Comparison of ENCODE assay signal across 11 cellular contexts in genomic region chr1:29639741-29640427, GRCh38.
DNase-seq lines count a peak whose midpoint lies in the region; ATAC-seq and TF ChIP-seq lines count a peak whose summit lies in the region.
"Had no signal": no experiment of that assay in that cellular context is flagged by ENCODE, and none has a peak within 500 bp of the region (broad histone marks: within the 10 kb centered on the region; RNA-seq: fewer than 3 reads in every experiment).

No MANE protein-coding gene starts in this region.

- H3K27me3 Mint-ChIP-seq in natural killer cell treated with Interleukin-12 subunit alpha and Interleukin-12 subunit beta and Interleukin-15 and Interleukin-18, amount 100 ng/mL, for 72 hours: peaks cover 24 to 27% of the 10 kb centered on the region in 2 donors
- peaks cover 4 to 15% of the 10 kb centered on the region in 2 donors for H3K27me3 Mint-ChIP-seq in natural killer cell (ENCODE audit: low read depth in 2 of 2)
- H3K27me3 Mint-ChIP-seq in activated CD4-positive, alpha-beta T cell treated with anti-CD3 and anti-CD28 coated beads for 36 hours: peaks cover 10% of the 10 kb centered on the region

- H3K4me3 Mint-ChIP-seq in natural killer cell treated with Interleukin-12 subunit alpha and Interleukin-12 subunit beta and Interleukin-15 and Interleukin-18, amount 100 ng/mL, for 72 hours: no peak overlapping the region
- H3K4me3 Mint-ChIP-seq in natural killer cell: no peak overlapping the region
- H3K4me3 Mint-ChIP-seq in activated CD4-positive, alpha-beta T cell treated with anti-CD3 and anti-CD28 coated beads for 36 hours: no peak overlapping the region
- H3K4me3 Mint-ChIP-seq: activated naive CD4-positive, alpha-beta T cell treated with anti-CD3 and anti-CD28 coated beads, Interleukin-2, amount 50 U/mL, for 24 hours; effector memory CD8-positive, alpha-beta T cell had no signal

- intact Hi-C loops in natural killer cell (cut with micrococcal nuclease): no loop called here
- intact Hi-C loops in activated CD4-positive, alpha-beta T cell treated with anti-CD3 and anti-CD28 coated beads for 36 hours (cut with DNase I, micrococcal nuclease): no loop called here

- no peak overlapping the region for H3K27ac Mint-ChIP-seq in natural killer cell treated with Interleukin-12 subunit alpha and Interleukin-12 subunit beta and Interleukin-15 and Interleukin-18, amount 100 ng/mL, for 72 hours
- no peak overlapping the region for H3K27ac Mint-ChIP-seq in natural killer cell
- H3K27ac Mint-ChIP-seq in activated CD4-positive, alpha-beta T cell treated with anti-CD3 and anti-CD28 coated beads for 36 hours: no peak overlapping the region
- H3K27ac Mint-ChIP-seq: activated naive CD4-positive, alpha-beta T cell treated with anti-CD3 and anti-CD28 coated beads, Interleukin-2, amount 50 U/mL, for 24 hours; effector memory CD8-positive, alpha-beta T cell had no signal

- TF ChIP-seq CTCF in natural killer cell (IDR thresholded peaks at IDR 0.05): no peak

- H3K4me1 Mint-ChIP-seq in natural killer cell treated with Interleukin-12 subunit alpha and Interleukin-12 subunit beta and Interleukin-15 and Interleukin-18, amount 100 ng/mL, for 72 hours (ENCODE audit: low read depth in 2 of 2): no peaks in the 10 kb centered on the region
- no peaks in the 10 kb centered on the region for H3K4me1 Mint-ChIP-seq in natural killer cell
- H3K4me1 Mint-ChIP-seq in activated CD4-positive, alpha-beta T cell treated with anti-CD3 and anti-CD28 coated beads for 36 hours: no peaks in the 10 kb centered on the region
- H3K4me1 Mint-ChIP-seq: activated naive CD4-positive, alpha-beta T cell treated with anti-CD3 and anti-CD28 coated beads, Interleukin-2, amount 50 U/mL, for 24 hours had no signal

- CTCF ChIA-PET in activated CD4-positive, alpha-beta T cell treated with anti-CD3 and anti-CD28 coated beads for 36 hours (lab: Charles Lee): no interaction called here

- H3K36me3 Mint-ChIP-seq in natural killer cell treated with Interleukin-12 subunit alpha and Interleukin-12 subunit beta and Interleukin-15 and Interleukin-18, amount 100 ng/mL, for 72 hours: no peaks in the 10 kb centered on the region
- H3K36me3 Mint-ChIP-seq in natural killer cell: no peaks in the 10 kb centered on the region
- no peaks in the 10 kb centered on the region for H3K36me3 Mint-ChIP-seq in activated CD4-positive, alpha-beta T cell treated with anti-CD3 and anti-CD28 coated beads for 36 hours (ENCODE audit: low read depth)
- H3K36me3 Mint-ChIP-seq: activated naive CD4-positive, alpha-beta T cell treated with anti-CD3 and anti-CD28 coated beads, Interleukin-2, amount 50 U/mL, for 24 hours had no signal

- DNase-seq in natural killer cell treated with Interleukin-12 subunit alpha and Interleukin-12 subunit beta and Interleukin-15 and Interleukin-18, amount 100 ng/mL, for 72 hours (ENCODE audit: low spot score): peak; percentile 56
- DNase-seq in natural killer cell (no peak), T1000 (lab: John Stamatoyannopoulos, UW) (peak; percentile 45), islet precursor cell (peak; percentile 52), NCI-H2196 (lab: John Stamatoyannopoulos, UW; ENCODE audit: unreplicated experiment) (no peak), anterior cingulate cortex (lab: John Stamatoyannopoulos, UW) (no peak)
- DNase-seq in activated CD4-positive, alpha-beta T cell treated with anti-CD3 and anti-CD28 coated beads for 36 hours: no peak
- DNase-seq: effector memory CD8-positive, alpha-beta T cell; psoas muscle had no signal

- ATAC-seq in natural killer cell treated with Interleukin-12 subunit alpha and Interleukin-12 subunit beta and Interleukin-15 and Interleukin-18, amount 100 ng/mL, for 72 hours: no peak
- ATAC-seq in natural killer cell: no peak
- no peak for ATAC-seq in GM18909 (IDR thresholded peaks at IDR 0.05; ENCODE audit: poor library complexity, unreplicated experiment)
- no peak for ATAC-seq in activated CD4-positive, alpha-beta T cell treated with anti-CD3 and anti-CD28 coated beads for 36 hours
- ATAC-seq: effector memory CD8-positive, alpha-beta T cell had no signal

- no peaks in the 10 kb centered on the region for H3K9me3 Mint-ChIP-seq in natural killer cell treated with Interleukin-12 subunit alpha and Interleukin-12 subunit beta and Interleukin-15 and Interleukin-18, amount 100 ng/mL, for 72 hours
- no peaks in the 10 kb centered on the region for H3K9me3 Mint-ChIP-seq in natural killer cell
- H3K9me3 Mint-ChIP-seq in activated CD4-positive, alpha-beta T cell treated with anti-CD3 and anti-CD28 coated beads for 36 hours (ENCODE audit: low read depth): no peaks in the 10 kb centered on the region
- H3K9me3 Mint-ChIP-seq: activated naive CD4-positive, alpha-beta T cell treated with anti-CD3 and anti-CD28 coated beads, Interleukin-2, amount 50 U/mL, for 24 hours; effector memory CD8-positive, alpha-beta T cell had no signal

- POLR2A ChIA-PET in activated CD4-positive, alpha-beta T cell treated with anti-CD3 and anti-CD28 coated beads for 36 hours (lab: Charles Lee): no interaction called here

Comparison
In these comparisons a context has a peak if more than half of its experiments do, and no peak if none do; other contexts are left out.
1. DNase-seq: peak in natural killer cell treated with Interleukin-12 subunit alpha and Interleukin-12 subunit beta and Interleukin-15 and Interleukin-18, amount 100 ng/mL, for 72 hours (single experiment), T1000 (single experiment) and islet precursor cell (single experiment); none in natural killer cell (single experiment), NCI-H2196 (single experiment), anterior cingulate cortex (0 of 58) and activated CD4-positive, alpha-beta T cell treated with anti-CD3 and anti-CD28 coated beads for 36 hours (single experiment).